Comparison of ENCODE assay signal across 9 cellular contexts in genomic region chr13:29593605-29594297, GRCh38. TPM values are rescaled to one million over a fixed set of nuclear protein-coding genes. Genes with fewer than 3 reads are reported as not detected.
DNase-seq lines count a peak whose midpoint lies in the region; ATAC-seq, FAIRE-seq and TF ChIP-seq lines count a peak whose summit lies in the region.
"Had no signal": no experiment of that assay in that cellular context is flagged by ENCODE, and none has a peak within 500 bp of the region (broad histone marks: within the 10 kb centered on the region; RNA-seq: fewer than 3 reads in every experiment).

No MANE protein-coding gene starts in this region.

- no peaks in the 10 kb centered on the region for H3K9me3 Mint-ChIP-seq in memory B cell

- no peak for ATAC-seq in GM12878
- ATAC-seq in memory B cell (ENCODE audit: low read depth) = no peak
- ATAC-seq in HG03460 (IDR thresholded peaks at IDR 0.05; ENCODE audit: unreplicated experiment) = no peak
- ATAC-seq in HG02678 (IDR thresholded peaks at IDR 0.05; ENCODE audit: unreplicated experiment) = no peak

- no TSS peak for BruUV-seq in GM12878 (replicated peaks; lab: Mats Ljungman, UMichigan)

- no peak for TF ChIP-seq EP300 in GM12878 (IDR thresholded peaks at IDR 0.05; ENCODE audit: borderline replicate concordance in 1 of 2, control insufficient read depth in 1 of 2, low read depth in 2 of 2, low read length in 2 of 2)

- peaks cover 0 to 6% of the 10 kb centered on the region in 2 experiments for H3K36me3 ChIP-seq in GM12878 (ENCODE audit: control insufficient read depth in 2 of 2, insufficient read depth in 2 of 2, low read length in 1 of 2)

- POLR2A ChIA-PET in AG04449 (lab: Yijun Ruan, JAX) (interaction anchor here (1.0 kb wide), 1 partner anchor 109 kb away, joined by 3 read pairs; no protein-coding TSS in a partner anchor), GM12878 (lab: Charles Lee) (no interaction called here)

- TF ChIP-seq RAD21 in GM12878 (IDR thresholded peaks at IDR 0.05; ENCODE audit: insufficient read depth, low read depth, low read length) = no peak

- CTCF ChIA-PET in AG04449 (lab: Yijun Ruan, JAX) (no interaction called here), GM12878 (lab: Yijun Ruan, JAX) (no interaction called here)

- peaks cover 31% of the 10 kb centered on the region for H3K4me1 Mint-ChIP-seq in memory B cell

- RAD21 ChIA-PET in GM12878 (lab: Charles Lee; ENCODE audit: unreplicated experiment) = no interaction called here

- H3K27ac ChIP-seq in GM12878 (ENCODE audit: control insufficient read depth, insufficient read depth) = peak overlapping the region; percentile 96

- H2AFZ ChIP-seq in GM12878 (ENCODE audit: control insufficient read depth, low read depth, low read length) = no peak overlapping the region

- no peaks in the 10 kb centered on the region for H3K27me3 ChIP-seq in GM12878 (replicated peaks in 1 of 2; ENCODE audit: control insufficient read depth in 2 of 2, insufficient read depth in 2 of 2, low read length in 1 of 2)

- peak overlapping the region; percentile 82 for H3K27ac Mint-ChIP-seq in memory B cell

- H3K9ac ChIP-seq in GM12878 (ENCODE audit: control insufficient read depth, insufficient read depth, low read length) = peak overlapping the region; percentile 91

- WGBS in GM12878 (ENCODE audit: insufficient coverage, insufficient replicate concordance, low lambda C conversion rate, missing lambda C conversion rate) = 13% methylated on average over 8 of the region's 8 CpGs

- peaks cover 6% of the 10 kb centered on the region; the same call in 1 of the 2 replicates for H4K20me1 ChIP-seq in GM12878 (ENCODE audit: control insufficient read depth, insufficient read depth)

- SMC1A ChIA-PET in GM12878 (lab: Charles Lee; ENCODE audit: uncharacterized antibody, unreplicated experiment) = no interaction called here

- intact Hi-C loops in GM12878 (cut with micrococcal nuclease; ENCODE audit: unreplicated experiment) = loop anchor here (5.0 to 10.0 kb wide), 2 partner anchors 164 to 251 kb away; no protein-coding TSS in a partner anchor

- H3K4me3 Mint-ChIP-seq in memory B cell = peak overlapping the region; percentile 89

- no peaks in the 10 kb centered on the region for H3K9me3 ChIP-seq in GM12878 (replicated peaks; ENCODE audit: control insufficient read depth, insufficient read depth, low read length)

- TF ChIP-seq POLR2A in GM12878 (IDR thresholded peaks at IDR 0.05; ENCODE audit: low read depth, low read length) = no peak

- no peaks in the 10 kb centered on the region for H3K27me3 Mint-ChIP-seq in memory B cell

- peak overlapping the region; percentile 93 for H3K4me2 ChIP-seq in GM12878 (ENCODE audit: control insufficient read depth, insufficient read depth)

- in situ Hi-C loops in GM12878 (cut with MboI) = no loop called here

- TF ChIP-seq CTCF in AG04449 (IDR thresholded peaks at IDR 0.05; ENCODE audit: insufficient read depth, low read length, missing control alignments) (no peak), HFF-Myc (IDR thresholded peaks at IDR 0.05; ENCODE audit: low read depth, low read length, missing control alignments) (no peak), GM12878 (IDR thresholded peaks at IDR 0.05 in 2 of 3, conservative IDR thresholded peaks at IDR 0.05 in 1 of 3; ENCODE audit: control insufficient read depth in 2 of 3, extremely low read depth in 1 of 3, insufficient read depth in 1 of 3, low read depth in 3 of 3, low read length in 3 of 3) (no peak)

- H3K4me3 ChIP-seq in AG04449 (ENCODE audit: low read depth, low read length) = peak overlapping the region; percentile 84
- peak overlapping the region; percentile 91 for H3K4me3 ChIP-seq in HFF-Myc (replicated peaks; ENCODE audit: low read depth, low read length)
- H3K4me3 ChIP-seq in GM12878 = peak overlapping the region; percentile 70

- peaks cover 65% of the 10 kb centered on the region for H3K79me2 ChIP-seq in GM12878 (ENCODE audit: control insufficient read depth, insufficient read depth, low read length)

- H3K36me3 Mint-ChIP-seq in memory B cell = no peaks in the 10 kb centered on the region

- peaks cover 3% of the 10 kb centered on the region; the same call in 1 of the 2 replicates for H3K4me1 ChIP-seq in GM12878 (ENCODE audit: control insufficient read depth, insufficient read depth, low read length)

- FAIRE-seq in GM12878 (lab: Jason Lieb, UNC) = no peak

- DNase-seq in AG04449 (ENCODE audit: low read depth, low spot score) = no peak
- no peak for DNase-seq in HFF-Myc (ENCODE audit: extremely low read depth, low read depth)
- no peak for DNase-seq in GM12878 (ENCODE audit: low read depth, low spot score)
- DNase-seq in memory B cell (ENCODE audit: low spot score in 2 of 2) = no peak
- DNase-seq in epidermal melanocyte (ENCODE audit: insufficient read length, low spot score) = no peak
- DNase-seq in NCI-H2171 treated with DMSO at 0.1 percent for 48 hours (lab: John Stamatoyannopoulos, UW) = no peak
- DNase-seq: cerebellar nuclear complex had no signal

TF ChIP-seq in GM12878, 131 proteins besides CTCF, POLR2A, EP300 and RAD21:
- TF ChIP-seq RCOR1 (conservative IDR thresholded peaks at IDR 0.05; ENCODE audit: low read depth, low read length) = no peak
- TF ChIP-seq RAD51 (IDR thresholded peaks at IDR 0.05) = peak; percentile 42
- no peak for TF ChIP-seq CHD4 (IDR thresholded peaks at IDR 0.05)
TF ChIP-seq in GM12878: peak in this region for 1.

RNA-seq across cellular contexts. Expression of gene SLC7A1, which starts 1.7 kb away (rescaled TPM):
- total RNA-seq in GM12878 (2013; cell fraction: nucleolus; rRNA removed) = 44.0 and 56.5 TPM in 2 replicates
- 16.8 and 22.3 TPM in 2 replicates for total RNA-seq in GM12878 (2014; rRNA removed)
- total RNA-seq in GM12878 (2014; rRNA removed; fragmentation: Illumina TruSeq; extraction: Trizol) = 13.8 and 15.6 TPM in 2 replicates
- 87.9 and 91.7 TPM in 2 replicates for total RNA-seq in GM12878 (2021)
- polyA plus RNA-seq in GM12878 (2011; ENCODE audit: low read depth) = 15.9 TPM
- polyA plus RNA-seq in GM12878 (2011; rRNA removed) = 8.4 and 10.2 TPM in 2 replicates
- polyA plus RNA-seq in GM12878 (2011; cell fraction: cytosol; rRNA removed) = 12.8 and 17.9 TPM in 2 replicates
- 28.3 and 31.2 TPM in 2 replicates for polyA plus RNA-seq in GM12878 (2011; cell fraction: nucleus; rRNA removed)
- polyA plus RNA-seq in GM12878 (2012) = 22.7 and 24.7 TPM in 2 replicates
- 28.2 and 40.3 TPM in 2 replicates for polyA plus RNA-seq in GM12878 (2014; fragmentation: Illumina TruSeq; extraction: Trizol)
- polyA plus RNA-seq in GM12878 (2014; fragmentation: Nextera tagmentation; extraction: Ambion mirVana) = 1 to 10 TPM; 6.4 to 7.6 TPM
- 24.6 and 29.4 TPM in 2 replicates for polyA plus RNA-seq in GM12878 (2014; rRNA removed)
- polyA plus RNA-seq in GM12878 (2016; fragmentation: Nextera tagmentation; extraction: Ambion mirVana) = 10 to 100 TPM; 25.6 to 25.8 TPM
- 19.7 and 28.9 TPM in 2 replicates for polyA minus RNA-seq in GM12878 (2011; rRNA and poly(A)+ RNA removed)
- 13.4 and 19.3 TPM in 2 replicates for polyA minus RNA-seq in GM12878 (2011; cell fraction: cytosol; rRNA and poly(A)+ RNA removed)
- 21.8 and 34.3 TPM in 2 replicates for polyA minus RNA-seq in GM12878 (2011; cell fraction: nucleus; rRNA and poly(A)+ RNA removed)
